9 cellular contexts compared by ENCODE assay signal in the genomic region with DNA sequence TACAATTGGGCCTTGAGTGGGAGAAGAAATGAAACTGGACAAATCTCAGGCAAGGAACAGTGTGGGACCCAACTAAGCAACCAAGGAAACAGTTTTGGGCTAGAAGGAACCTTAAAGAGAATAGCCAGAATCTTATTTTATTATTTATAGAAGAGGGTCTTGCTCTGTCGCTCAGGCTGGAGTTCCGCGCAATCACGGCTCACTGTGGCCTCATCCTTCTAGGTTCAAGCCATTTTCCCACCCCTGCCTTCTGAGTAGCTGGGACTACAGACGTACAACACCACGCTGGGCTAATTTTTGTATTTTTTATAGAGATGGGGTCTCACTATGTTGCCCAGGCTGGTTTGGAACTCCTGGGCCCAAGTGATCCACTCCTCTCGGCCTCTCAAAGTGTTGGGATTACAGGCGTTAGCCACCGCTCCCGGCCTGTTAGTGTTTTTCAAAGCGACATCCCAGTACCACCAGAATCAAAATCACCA. TPM values are rescaled to one million over a fixed set of nuclear protein-coding genes. Genes with fewer than 3 reads are reported as not detected.
DNase-seq lines count a peak whose midpoint lies in the region; ATAC-seq and TF ChIP-seq lines count a peak whose summit lies in the region.
"Had no signal": no experiment of that assay in that cellular context is flagged by ENCODE, and none has a peak within 500 bp of the region (broad histone marks: within the 10 kb centered on the region; RNA-seq: fewer than 3 reads in every experiment).

No MANE protein-coding gene starts in this region.

- WGBS in heart right ventricle, 2 donors: 94 to 96% methylated on average over 11 of the region's 11 CpGs

- intact Hi-C loops in heart right ventricle (cut with DNase I) (no loop called here), cardiac septum (cut with DNase I) (no loop called here)

- TF ChIP-seq CTCF in heart right ventricle (IDR thresholded peaks at IDR 0.05) (no peak), astrocyte of the spinal cord (IDR thresholded peaks at IDR 0.05; ENCODE audit: low read depth, low read length) (no peak)

- H3K9me3 ChIP-seq in heart right ventricle: no peaks in the 10 kb centered on the region
- H3K9me3 ChIP-seq in mucosa of rectum (ENCODE audit: control insufficient read depth in 2 of 2, low read length in 2 of 2): no peaks in the 10 kb centered on the region

- H3K27ac ChIP-seq in heart right ventricle: peak overlapping the region in 8 of 10 donors; percentile 25 to 82 (median 68)
- peak overlapping the region in 1 of 2 donors; percentile 67 for H3K27ac ChIP-seq in mucosa of rectum (ENCODE audit: low read depth in 2 of 2, low read length in 2 of 2)

- ATAC-seq in heart right ventricle (no peak), GM18867 (IDR thresholded peaks at IDR 0.05; ENCODE audit: unreplicated experiment) (no peak), HG02973 (IDR thresholded peaks at IDR 0.05; ENCODE audit: unreplicated experiment) (no peak), HG02870 (IDR thresholded peaks at IDR 0.05; ENCODE audit: unreplicated experiment) (no peak)

- H3K4me3 ChIP-seq in heart right ventricle (peak overlapping the region in 8 of 10 donors; percentile 42 to 66 (median 59)), astrocyte of the spinal cord (ENCODE audit: low read depth, low read length) (peak overlapping the region; percentile 58), mucosa of rectum (ENCODE audit: low read length in 2 of 2) (peak overlapping the region; percentile 82 to 83)

- H3K36me3 ChIP-seq in heart right ventricle: peaks cover 0 to 11% (median 0%) of the 10 kb centered on the region in 9 donors
- H3K36me3 ChIP-seq in mucosa of rectum (ENCODE audit: control insufficient read depth in 2 of 2, insufficient read depth in 2 of 2, low read length in 2 of 2): no peaks in the 10 kb centered on the region

- H3K9ac ChIP-seq in mucosa of rectum (ENCODE audit: low read depth in 1 of 2, low read length in 2 of 2): peak overlapping the region; percentile 32 to 51

- H3K27me3 ChIP-seq in heart right ventricle: no peaks in the 10 kb centered on the region
- no peaks in the 10 kb centered on the region for H3K27me3 ChIP-seq in mucosa of rectum (ENCODE audit: control insufficient read depth in 2 of 2, insufficient read depth in 2 of 2, low read length in 2 of 2)

- in situ Hi-C loops in astrocyte of the spinal cord (cut with HindIII; ENCODE audit: low sequenced_read_pairs): no loop called here

- H3K4me1 ChIP-seq in heart right ventricle: peaks cover 15 to 65% (median 45%) of the 10 kb centered on the region in 9 donors
- peaks cover 12 to 26% of the 10 kb centered on the region in 2 donors for H3K4me1 ChIP-seq in mucosa of rectum (ENCODE audit: control insufficient read depth in 2 of 2, insufficient read depth in 2 of 2, low read length in 2 of 2)

- no peak for DNase-seq in heart right ventricle
- DNase-seq in cardiac septum (ENCODE audit: low spot score): no peak
- DNase-seq in astrocyte of the spinal cord (ENCODE audit: low read depth, low spot score): no peak
- no peak for DNase-seq in activated CD8-positive, alpha-beta memory T cell treated with anti-CD3 and anti-CD28 coated beads, Interleukin-2, amount 50 U/mL, for 48 hours

RNA-seq across cellular contexts. Expression of gene WDR76, which starts 0.7 kb away (rescaled TPM):
- total RNA-seq in heart right ventricle: 1 to 10 TPM in 7 of 10 donors, under 1 TPM in 3; 0.68 to 4.1 (median 1.7) TPM
- 1 to 10 TPM in 1 of 2 donors, under 1 TPM in 1; 0.73 to 1.8 TPM for polyA plus RNA-seq in heart right ventricle
- 0.97 TPM for total RNA-seq in cardiac septum

RNA-seq across cellular contexts. Expression of gene MFAP1, which starts 1.6 kb away (rescaled TPM):
- total RNA-seq in heart right ventricle (10 to 100 TPM; 16.6 to 23.4 (median 20.7) TPM), cardiac septum (19.8 TPM)
- polyA plus RNA-seq in heart right ventricle: 10 to 100 TPM; 13.0 to 22.5 TPM

RNA-seq across cellular contexts. Expression of gene HYPK, which starts 25.7 kb away (rescaled TPM):
- total RNA-seq in heart right ventricle (10 to 100 TPM in 5 of 10 donors, 1 to 10 TPM in 5; 5.5 to 24.3 (median 9.9) TPM), cardiac septum (11.7 TPM)
- polyA plus RNA-seq in heart right ventricle: 10 to 100 TPM; 11.4 to 23.0 TPM

RNA-seq across cellular contexts. Expression of gene SERINC4, which starts 26.0 kb away (rescaled TPM):
- total RNA-seq in heart right ventricle (under 1 TPM in 9 of 10 donors, not detected in 1; 0.09 to 0.72 (median 0.38) TPM), cardiac septum (0.43 TPM)
- polyA plus RNA-seq in heart right ventricle: under 1 TPM; 0.29 to 0.59 TPM
- total RNA-seq: lower leg skin had no signal

RNA-seq across cellular contexts. Expression of gene SERF2, which starts 33.9 kb away (rescaled TPM):
- total RNA-seq in heart right ventricle (1,000 to 10,000 TPM in 3 of 10 donors, 100 to 1,000 TPM in 7; 626 to 1,166 (median 689) TPM), cardiac septum (943 TPM)
- 1,000 to 10,000 TPM; 2,367 to 4,286 TPM for polyA plus RNA-seq in heart right ventricle
